In the genomic region with DNA sequence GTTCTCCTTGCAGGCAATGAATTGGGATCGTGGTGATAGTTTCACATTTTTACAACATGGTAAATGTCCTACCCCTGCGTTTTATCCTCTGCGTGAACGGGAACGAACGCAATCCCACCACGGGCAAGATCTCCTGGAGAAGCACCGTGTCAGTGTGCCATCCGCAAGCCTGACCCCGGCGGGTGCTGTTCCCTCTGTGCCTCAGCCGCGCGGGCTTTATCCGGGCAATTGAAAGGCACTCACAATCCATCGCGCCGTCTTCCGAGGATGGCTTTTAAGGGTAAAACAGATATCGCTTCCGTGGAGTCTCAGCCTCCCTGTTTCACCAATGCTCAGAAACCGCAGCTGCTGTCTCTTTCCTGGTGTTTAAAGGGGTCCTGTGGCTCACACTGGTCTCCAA, we compare ENCODE assay signal across 7 cellular contexts.
"Had no signal": no experiment of that assay in that cellular context is flagged by ENCODE, and none has a peak within 500 bp of the region (broad histone marks: within the 10 kb centered on the region; RNA-seq: fewer than 3 reads in every experiment).

No MANE protein-coding gene starts in this region.

- H3K27ac ChIP-seq: HL-60 had no signal

- H3K4me3 ChIP-seq: GM23338 had no signal

- H2AFZ ChIP-seq: GM23338 had no signal

- FAIRE-seq: H1, H54 had no signal

- DNase-seq: H9, HCEC 1CT, KBM-7 had no signal

- H3K4me2 ChIP-seq: GM23338 had no signal

- ATAC-seq: GM23338 had no signal
